1 cellular context compared by ENCODE assay signal in the genomic region with DNA sequence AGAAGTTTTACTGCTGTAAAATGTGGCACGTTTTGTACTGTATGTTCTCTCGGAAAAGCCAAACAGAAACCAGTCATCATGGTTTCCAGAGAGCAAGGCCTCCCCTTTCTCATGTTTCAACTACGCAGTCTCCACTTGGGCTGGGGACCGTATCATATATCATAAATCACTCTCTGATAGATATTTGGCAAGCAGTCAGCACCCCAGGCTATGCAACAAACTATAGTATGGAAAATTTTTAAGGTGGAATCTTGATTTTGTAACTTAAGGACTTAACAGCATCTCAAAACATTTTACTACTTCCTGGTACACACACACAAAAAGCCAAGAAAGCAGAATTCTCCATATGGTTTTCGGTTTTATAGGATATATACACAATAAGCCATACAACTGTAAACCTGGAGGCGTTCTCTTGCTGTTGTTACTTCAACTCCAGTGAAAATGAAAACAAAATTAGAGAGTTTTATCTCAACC.
TF ChIP-seq lines count a peak whose summit lies in the region.

No MANE protein-coding gene starts in this region.

TF ChIP-seq in HEK293, 187 proteins besides CTCF, POLR2A, EP300 and RAD21 (continued from another document and continues in another):
- no peak for TF ChIP-seq ZNF549 (tag by site-specific recombination; IDR thresholded peaks at IDR 0.05)
- TF ChIP-seq ZBTB7A (tag by site-specific recombination; IDR thresholded peaks at IDR 0.05; ENCODE audit: low read depth): no peak
- TF ChIP-seq, protein P1, sequence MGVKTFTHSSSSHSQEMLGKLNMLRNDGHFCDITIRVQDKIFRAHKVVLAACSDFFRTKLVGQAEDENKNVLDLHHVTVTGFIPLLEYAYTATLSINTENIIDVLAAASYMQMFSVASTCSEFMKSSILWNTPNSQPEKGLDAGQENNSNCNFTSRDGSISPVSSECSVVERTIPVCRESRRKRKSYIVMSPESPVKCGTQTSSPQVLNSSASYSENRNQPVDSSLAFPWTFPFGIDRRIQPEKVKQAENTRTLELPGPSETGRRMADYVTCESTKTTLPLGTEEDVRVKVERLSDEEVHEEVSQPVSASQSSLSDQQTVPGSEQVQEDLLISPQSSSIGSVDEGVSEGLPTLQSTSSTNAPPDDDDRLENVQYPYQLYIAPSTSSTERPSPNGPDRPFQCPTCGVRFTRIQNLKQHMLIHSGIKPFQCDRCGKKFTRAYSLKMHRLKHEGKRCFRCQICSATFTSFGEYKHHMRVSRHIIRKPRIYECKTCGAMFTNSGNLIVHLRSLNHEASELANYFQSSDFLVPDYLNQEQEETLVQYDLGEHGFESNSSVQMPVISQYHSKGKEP (tag by site-specific recombination; IDR thresholded peaks at IDR 0.05): peak; percentile 67; the same call in 1 of the 2 replicates
- no peak for TF ChIP-seq ZNF600 (tag by site-specific recombination; IDR thresholded peaks at IDR 0.05)
- TF ChIP-seq ZNF555 (tag by site-specific recombination; conservative IDR thresholded peaks at IDR 0.05): no peak
- peak; percentile 36; the same call in 1 of the 2 replicates for TF ChIP-seq ZBTB8A (tag by site-specific recombination; IDR thresholded peaks at IDR 0.05)
- TF ChIP-seq ZSCAN23 (tag by site-specific recombination; IDR thresholded peaks at IDR 0.05): no peak
- TF ChIP-seq KLF9 (tag by site-specific recombination; IDR thresholded peaks at IDR 0.05; ENCODE audit: low read depth): no peak
- TF ChIP-seq ZNF558 (tag by site-specific recombination; IDR thresholded peaks at IDR 0.05): no peak
- TF ChIP-seq ZNF473 (tag by site-specific recombination; IDR thresholded peaks at IDR 0.05): no peak
- no peak for TF ChIP-seq ZNF114 (tag by site-specific recombination; IDR thresholded peaks at IDR 0.05)
- peak; percentile 60 for TF ChIP-seq ZNF629 (tag by site-specific recombination; IDR thresholded peaks at IDR 0.05)
- no peak for TF ChIP-seq ZNF311 (tag by site-specific recombination; IDR thresholded peaks at IDR 0.05; ENCODE audit: borderline replicate concordance)
- no peak for TF ChIP-seq ZNF239 (tag by site-specific recombination; IDR thresholded peaks at IDR 0.05)
- TF ChIP-seq FEZF1 (tag by site-specific recombination; IDR thresholded peaks at IDR 0.05): peak; percentile 79
- TF ChIP-seq, protein P2, sequence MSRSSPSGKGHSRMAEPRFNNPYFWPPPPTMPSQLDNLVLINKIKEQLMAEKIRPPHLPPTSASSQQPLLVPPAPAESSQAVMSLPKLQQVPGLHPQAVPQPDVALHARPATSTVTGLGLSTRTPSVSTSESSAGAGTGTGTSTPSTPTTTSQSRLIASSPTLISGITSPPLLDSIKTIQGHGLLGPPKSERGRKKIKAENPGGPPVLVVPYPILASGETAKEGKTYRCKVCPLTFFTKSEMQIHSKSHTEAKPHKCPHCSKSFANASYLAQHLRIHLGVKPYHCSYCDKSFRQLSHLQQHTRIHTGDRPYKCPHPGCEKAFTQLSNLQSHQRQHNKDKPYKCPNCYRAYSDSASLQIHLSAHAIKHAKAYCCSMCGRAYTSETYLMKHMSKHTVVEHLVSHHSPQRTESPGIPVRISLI (tag by site-specific recombination; IDR thresholded peaks at IDR 0.05): no peak
- TF ChIP-seq, protein P3, sequence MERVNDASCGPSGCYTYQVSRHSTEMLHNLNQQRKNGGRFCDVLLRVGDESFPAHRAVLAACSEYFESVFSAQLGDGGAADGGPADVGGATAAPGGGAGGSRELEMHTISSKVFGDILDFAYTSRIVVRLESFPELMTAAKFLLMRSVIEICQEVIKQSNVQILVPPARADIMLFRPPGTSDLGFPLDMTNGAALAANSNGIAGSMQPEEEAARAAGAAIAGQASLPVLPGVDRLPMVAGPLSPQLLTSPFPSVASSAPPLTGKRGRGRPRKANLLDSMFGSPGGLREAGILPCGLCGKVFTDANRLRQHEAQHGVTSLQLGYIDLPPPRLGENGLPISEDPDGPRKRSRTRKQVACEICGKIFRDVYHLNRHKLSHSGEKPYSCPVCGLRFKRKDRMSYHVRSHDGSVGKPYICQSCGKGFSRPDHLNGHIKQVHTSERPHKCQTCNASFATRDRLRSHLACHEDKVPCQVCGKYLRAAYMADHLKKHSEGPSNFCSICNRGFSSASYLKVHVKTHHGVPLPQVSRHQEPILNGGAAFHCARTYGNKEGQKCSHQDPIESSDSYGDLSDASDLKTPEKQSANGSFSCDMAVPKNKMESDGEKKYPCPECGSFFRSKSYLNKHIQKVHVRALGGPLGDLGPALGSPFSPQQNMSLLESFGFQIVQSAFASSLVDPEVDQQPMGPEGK (tag by site-specific recombination; IDR thresholded peaks at IDR 0.05): 0 out of 2 replicates have a peak, but pooled peaks have one; percentile 48
- no peak for TF ChIP-seq ZBTB20 (tag by site-specific recombination; IDR thresholded peaks at IDR 0.05)
- TF ChIP-seq ZBTB17 (tag by site-specific recombination; IDR thresholded peaks at IDR 0.05): peak; percentile 32
- TF ChIP-seq ZNF132 (tag by site-specific recombination; IDR thresholded peaks at IDR 0.05; ENCODE audit: borderline replicate concordance): no peak
- TF ChIP-seq ZNF146 (tag by site-specific recombination; IDR thresholded peaks at IDR 0.05): no peak
- no peak for TF ChIP-seq ZNF155 (tag by site-specific recombination; IDR thresholded peaks at IDR 0.05)
- TF ChIP-seq ZNF112 (tag by site-specific recombination; IDR thresholded peaks at IDR 0.05): no peak
- TF ChIP-seq, protein P4, sequence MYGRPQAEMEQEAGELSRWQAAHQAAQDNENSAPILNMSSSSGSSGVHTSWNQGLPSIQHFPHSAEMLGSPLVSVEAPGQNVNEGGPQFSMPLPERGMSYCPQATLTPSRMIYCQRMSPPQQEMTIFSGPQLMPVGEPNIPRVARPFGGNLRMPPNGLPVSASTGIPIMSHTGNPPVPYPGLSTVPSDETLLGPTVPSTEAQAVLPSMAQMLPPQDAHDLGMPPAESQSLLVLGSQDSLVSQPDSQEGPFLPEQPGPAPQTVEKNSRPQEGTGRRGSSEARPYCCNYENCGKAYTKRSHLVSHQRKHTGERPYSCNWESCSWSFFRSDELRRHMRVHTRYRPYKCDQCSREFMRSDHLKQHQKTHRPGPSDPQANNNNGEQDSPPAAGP (tag by site-specific recombination; IDR thresholded peaks at IDR 0.05): no peak
- TF ChIP-seq ZNF202 (tag by site-specific recombination; IDR thresholded peaks at IDR 0.05; ENCODE audit: borderline replicate concordance): no peak
- no peak for TF ChIP-seq TCF7L2 (IDR thresholded peaks at IDR 0.05; ENCODE audit: borderline replicate concordance, low read depth, low read length)
- no peak for TF ChIP-seq ZNF654 (tag by site-specific recombination; IDR thresholded peaks at IDR 0.05; ENCODE audit: low read depth)
- TF ChIP-seq ZNF658 (tag by site-specific recombination; IDR thresholded peaks at IDR 0.05): no peak
- TF ChIP-seq ZNF416 (tag by site-specific recombination; IDR thresholded peaks at IDR 0.05): no peak
- no peak for TF ChIP-seq ZNF571 (tag by site-specific recombination; IDR thresholded peaks at IDR 0.05)
- TF ChIP-seq YY2 (tag by site-specific recombination; IDR thresholded peaks at IDR 0.05): no peak
- TF ChIP-seq, protein P5, sequence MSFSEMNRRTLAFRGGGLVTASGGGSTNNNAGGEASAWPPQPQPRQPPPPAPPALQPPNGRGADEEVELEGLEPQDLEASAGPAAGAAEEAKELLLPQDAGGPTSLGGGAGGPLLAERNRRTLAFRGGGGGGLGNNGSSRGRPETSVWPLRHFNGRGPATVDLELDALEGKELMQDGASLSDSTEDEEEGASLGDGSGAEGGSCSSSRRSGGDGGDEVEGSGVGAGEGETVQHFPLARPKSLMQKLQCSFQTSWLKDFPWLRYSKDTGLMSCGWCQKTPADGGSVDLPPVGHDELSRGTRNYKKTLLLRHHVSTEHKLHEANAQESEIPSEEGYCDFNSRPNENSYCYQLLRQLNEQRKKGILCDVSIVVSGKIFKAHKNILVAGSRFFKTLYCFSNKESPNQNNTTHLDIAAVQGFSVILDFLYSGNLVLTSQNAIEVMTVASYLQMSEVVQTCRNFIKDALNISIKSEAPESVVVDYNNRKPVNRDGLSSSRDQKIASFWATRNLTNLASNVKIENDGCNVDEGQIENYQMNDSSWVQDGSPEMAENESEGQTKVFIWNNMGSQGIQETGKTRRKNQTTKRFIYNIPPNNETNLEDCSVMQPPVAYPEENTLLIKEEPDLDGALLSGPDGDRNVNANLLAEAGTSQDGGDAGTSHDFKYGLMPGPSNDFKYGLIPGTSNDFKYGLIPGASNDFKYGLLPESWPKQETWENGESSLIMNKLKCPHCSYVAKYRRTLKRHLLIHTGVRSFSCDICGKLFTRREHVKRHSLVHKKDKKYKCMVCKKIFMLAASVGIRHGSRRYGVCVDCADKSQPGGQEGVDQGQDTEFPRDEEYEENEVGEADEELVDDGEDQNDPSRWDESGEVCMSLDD (tag by site-specific recombination; IDR thresholded peaks at IDR 0.05): peak; percentile 61; the same call in 1 of the 2 replicates
- no peak for TF ChIP-seq ZNF585B (tag by site-specific recombination; IDR thresholded peaks at IDR 0.05)
- TF ChIP-seq, protein P6, sequence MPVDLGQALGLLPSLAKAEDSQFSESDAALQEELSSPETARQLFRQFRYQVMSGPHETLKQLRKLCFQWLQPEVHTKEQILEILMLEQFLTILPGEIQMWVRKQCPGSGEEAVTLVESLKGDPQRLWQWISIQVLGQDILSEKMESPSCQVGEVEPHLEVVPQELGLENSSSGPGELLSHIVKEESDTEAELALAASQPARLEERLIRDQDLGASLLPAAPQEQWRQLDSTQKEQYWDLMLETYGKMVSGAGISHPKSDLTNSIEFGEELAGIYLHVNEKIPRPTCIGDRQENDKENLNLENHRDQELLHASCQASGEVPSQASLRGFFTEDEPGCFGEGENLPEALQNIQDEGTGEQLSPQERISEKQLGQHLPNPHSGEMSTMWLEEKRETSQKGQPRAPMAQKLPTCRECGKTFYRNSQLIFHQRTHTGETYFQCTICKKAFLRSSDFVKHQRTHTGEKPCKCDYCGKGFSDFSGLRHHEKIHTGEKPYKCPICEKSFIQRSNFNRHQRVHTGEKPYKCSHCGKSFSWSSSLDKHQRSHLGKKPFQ (tag by site-specific recombination; IDR thresholded peaks at IDR 0.05): 0 out of 2 replicates have a peak, but pooled peaks have one; percentile 41
- TF ChIP-seq ZNF426 (tag by site-specific recombination; IDR thresholded peaks at IDR 0.05): no peak
- TF ChIP-seq ZSCAN16 (tag by site-specific recombination; IDR thresholded peaks at IDR 0.05): no peak
- no peak for TF ChIP-seq ZNF266 (tag by site-specific recombination; IDR thresholded peaks at IDR 0.05; ENCODE audit: low read depth)
- TF ChIP-seq GLI4 (tag by site-specific recombination; IDR thresholded peaks at IDR 0.05): no peak
- TF ChIP-seq MZF1 (tag by site-specific recombination; IDR thresholded peaks at IDR 0.05; ENCODE audit: borderline replicate concordance): peak; percentile 46
- TF ChIP-seq YY1 (tag by site-specific recombination; IDR thresholded peaks at IDR 0.05): peak; percentile 47; the same call in 1 of the 2 replicates
- TF ChIP-seq ZNF335 (tag by site-specific recombination; conservative IDR thresholded peaks at IDR 0.05): no peak
- TF ChIP-seq ZNF530 (tag by site-specific recombination; IDR thresholded peaks at IDR 0.05; ENCODE audit: low read depth): no peak
- TF ChIP-seq SCRT2 (tag by site-specific recombination; IDR thresholded peaks at IDR 0.05): no peak
- no peak for TF ChIP-seq TRIM28 (IDR thresholded peaks at IDR 0.05; ENCODE audit: borderline replicate concordance, low read length)
- TF ChIP-seq ZNF23 (tag by site-specific recombination; IDR thresholded peaks at IDR 0.05; ENCODE audit: borderline replicate concordance): no peak
- no peak for TF ChIP-seq GLI2 (tag by site-specific recombination; IDR thresholded peaks at IDR 0.05; ENCODE audit: borderline replicate concordance, low read depth)
- TF ChIP-seq ZNF560 (tag by site-specific recombination; IDR thresholded peaks at IDR 0.05; ENCODE audit: borderline replicate concordance): no peak
- TF ChIP-seq HOXC10 (CRISPR knock-in tag; IDR thresholded peaks at IDR 0.05): no peak
- TF ChIP-seq, protein P7, sequence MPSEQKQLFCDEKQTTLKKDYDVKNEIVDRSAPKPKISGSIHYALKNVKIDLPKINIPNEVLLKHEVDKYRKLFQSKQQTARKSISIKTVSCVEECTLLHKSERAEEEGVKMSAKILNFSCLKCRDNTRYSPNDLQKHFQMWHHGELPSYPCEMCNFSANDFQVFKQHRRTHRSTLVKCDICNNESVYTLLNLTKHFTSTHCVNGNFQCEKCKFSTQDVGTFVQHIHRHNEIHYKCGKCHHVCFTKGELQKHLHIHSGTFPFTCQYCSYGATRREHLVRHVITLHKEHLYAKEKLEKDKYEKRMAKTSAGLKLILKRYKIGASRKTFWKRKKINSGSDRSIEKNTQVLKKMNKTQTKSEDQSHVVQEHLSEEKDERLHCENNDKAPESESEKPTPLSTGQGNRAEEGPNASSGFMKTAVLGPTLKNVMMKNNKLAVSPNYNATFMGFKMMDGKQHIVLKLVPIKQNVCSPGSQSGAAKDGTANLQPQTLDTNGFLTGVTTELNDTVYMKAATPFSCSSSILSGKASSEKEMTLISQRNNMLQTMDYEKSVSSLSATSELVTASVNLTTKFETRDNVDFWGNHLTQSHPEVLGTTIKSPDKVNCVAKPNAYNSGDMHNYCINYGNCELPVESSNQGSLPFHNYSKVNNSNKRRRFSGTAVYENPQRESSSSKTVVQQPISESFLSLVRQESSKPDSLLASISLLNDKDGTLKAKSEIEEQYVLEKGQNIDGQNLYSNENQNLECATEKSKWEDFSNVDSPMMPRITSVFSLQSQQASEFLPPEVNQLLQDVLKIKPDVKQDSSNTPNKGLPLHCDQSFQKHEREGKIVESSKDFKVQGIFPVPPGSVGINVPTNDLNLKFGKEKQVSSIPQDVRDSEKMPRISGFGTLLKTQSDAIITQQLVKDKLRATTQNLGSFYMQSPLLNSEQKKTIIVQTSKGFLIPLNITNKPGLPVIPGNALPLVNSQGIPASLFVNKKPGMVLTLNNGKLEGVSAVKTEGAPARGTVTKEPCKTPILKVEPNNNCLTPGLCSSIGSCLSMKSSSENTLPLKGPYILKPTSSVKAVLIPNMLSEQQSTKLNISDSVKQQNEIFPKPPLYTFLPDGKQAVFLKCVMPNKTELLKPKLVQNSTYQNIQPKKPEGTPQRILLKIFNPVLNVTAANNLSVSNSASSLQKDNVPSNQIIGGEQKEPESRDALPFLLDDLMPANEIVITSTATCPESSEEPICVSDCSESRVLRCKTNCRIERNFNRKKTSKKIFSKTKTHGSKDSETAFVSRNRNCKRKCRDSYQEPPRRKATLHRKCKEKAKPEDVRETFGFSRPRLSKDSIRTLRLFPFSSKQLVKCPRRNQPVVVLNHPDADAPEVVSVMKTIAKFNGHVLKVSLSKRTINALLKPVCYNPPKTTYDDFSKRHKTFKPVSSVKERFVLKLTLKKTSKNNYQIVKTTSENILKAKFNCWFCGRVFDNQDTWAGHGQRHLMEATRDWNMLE (tag by site-specific recombination; conservative IDR thresholded peaks at IDR 0.05; ENCODE audit: low read depth): no peak
- TF ChIP-seq ZNF223 (tag by site-specific recombination; IDR thresholded peaks at IDR 0.05): no peak
- no peak for TF ChIP-seq ZNF529 (tag by site-specific recombination; IDR thresholded peaks at IDR 0.05; ENCODE audit: insufficient replicate concordance)
- TF ChIP-seq, protein P8, sequence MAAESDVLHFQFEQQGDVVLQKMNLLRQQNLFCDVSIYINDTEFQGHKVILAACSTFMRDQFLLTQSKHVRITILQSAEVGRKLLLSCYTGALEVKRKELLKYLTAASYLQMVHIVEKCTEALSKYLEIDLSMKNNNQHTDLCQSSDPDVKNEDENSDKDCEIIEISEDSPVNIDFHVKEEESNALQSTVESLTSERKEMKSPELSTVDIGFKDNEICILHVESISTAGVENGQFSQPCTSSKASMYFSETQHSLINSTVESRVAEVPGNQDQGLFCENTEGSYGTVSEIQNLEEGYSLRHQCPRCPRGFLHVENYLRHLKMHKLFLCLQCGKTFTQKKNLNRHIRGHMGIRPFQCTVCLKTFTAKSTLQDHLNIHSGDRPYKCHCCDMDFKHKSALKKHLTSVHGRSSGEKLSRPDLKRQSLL (tag by site-specific recombination; IDR thresholded peaks at IDR 0.05): no peak
